Comparison of ENCODE assay signal across 2 cellular contexts in the genomic region with DNA sequence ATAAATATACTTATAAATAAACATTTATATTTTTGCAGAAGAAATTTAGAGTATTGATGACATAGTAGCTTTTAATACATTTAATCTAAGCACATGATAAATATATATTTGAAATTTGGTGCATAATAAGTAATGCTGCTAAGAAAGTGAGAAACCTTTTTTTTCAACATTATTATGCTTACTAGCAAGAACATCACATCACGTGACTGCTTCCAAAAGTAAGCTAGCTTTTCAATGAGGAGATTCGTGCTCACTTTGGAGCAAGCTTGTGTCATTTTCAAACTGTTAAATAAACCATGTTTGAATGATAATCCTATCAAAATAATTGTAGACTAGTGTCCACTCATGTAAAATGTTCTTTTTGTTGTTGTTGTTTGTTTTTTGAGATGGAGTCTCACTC.
TF ChIP-seq lines count a peak whose summit lies in the region.

No MANE protein-coding gene starts in this region.

TF ChIP-seq in HepG2, 621 proteins besides CTCF, POLR2A, EP300 and RAD21 (continued from another document):
- TF ChIP-seq, protein P1, sequence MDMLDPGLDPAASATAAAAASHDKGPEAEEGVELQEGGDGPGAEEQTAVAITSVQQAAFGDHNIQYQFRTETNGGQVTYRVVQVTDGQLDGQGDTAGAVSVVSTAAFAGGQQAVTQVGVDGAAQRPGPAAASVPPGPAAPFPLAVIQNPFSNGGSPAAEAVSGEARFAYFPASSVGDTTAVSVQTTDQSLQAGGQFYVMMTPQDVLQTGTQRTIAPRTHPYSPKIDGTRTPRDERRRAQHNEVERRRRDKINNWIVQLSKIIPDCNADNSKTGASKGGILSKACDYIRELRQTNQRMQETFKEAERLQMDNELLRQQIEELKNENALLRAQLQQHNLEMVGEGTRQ (IDR thresholded peaks at IDR 0.05; ENCODE audit: low read depth, low read length) = peak; percentile 59; the same call in 1 of the 2 replicates
- TF ChIP-seq, protein P1 (CRISPR knock-in tag; IDR thresholded peaks at IDR 0.05; ENCODE audit: borderline replicate concordance) = no peak

TF ChIP-seq in K562, 482 proteins besides CTCF, POLR2A, EP300 and RAD21 (continued from another document):
- TF ChIP-seq, protein P2, sequence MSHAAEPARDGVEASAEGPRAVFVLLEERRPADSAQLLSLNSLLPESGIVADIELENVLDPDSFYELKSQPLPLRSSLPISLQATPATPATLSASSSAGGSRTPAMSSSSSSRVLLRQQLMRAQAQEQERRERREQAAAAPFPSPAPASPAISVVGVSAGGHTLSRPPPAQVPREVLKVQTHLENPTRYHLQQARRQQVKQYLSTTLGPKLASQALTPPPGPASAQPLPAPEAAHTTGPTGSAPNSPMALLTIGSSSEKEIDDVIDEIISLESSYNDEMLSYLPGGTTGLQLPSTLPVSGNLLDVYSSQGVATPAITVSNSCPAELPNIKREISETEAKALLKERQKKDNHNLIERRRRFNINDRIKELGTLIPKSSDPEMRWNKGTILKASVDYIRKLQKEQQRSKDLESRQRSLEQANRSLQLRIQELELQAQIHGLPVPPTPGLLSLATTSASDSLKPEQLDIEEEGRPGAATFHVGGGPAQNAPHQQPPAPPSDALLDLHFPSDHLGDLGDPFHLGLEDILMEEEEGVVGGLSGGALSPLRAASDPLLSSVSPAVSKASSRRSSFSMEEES (CRISPR knock-in tag; IDR thresholded peaks at IDR 0.05) = peak; percentile 93
